20 cellular contexts compared by ENCODE assay signal in the genomic region with DNA sequence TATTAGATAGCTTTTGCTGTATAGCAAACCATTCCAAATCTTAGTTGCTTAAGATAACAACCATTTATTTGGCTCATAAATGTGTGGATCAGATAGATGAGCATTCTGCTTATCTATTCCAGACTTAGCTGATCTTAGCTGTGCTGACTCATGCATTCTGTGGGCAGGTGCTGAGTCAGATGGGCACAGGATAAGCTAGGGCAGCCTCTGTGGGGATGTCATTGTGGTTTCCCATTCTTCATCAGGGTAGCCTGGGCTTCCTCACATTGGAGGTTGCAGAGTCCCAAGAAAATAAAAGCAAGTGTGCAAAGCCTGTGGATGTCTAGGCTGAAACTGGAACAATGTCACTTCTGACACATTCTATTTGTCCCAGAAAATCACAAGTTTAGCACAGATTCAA.
DNase-seq lines count a peak whose midpoint lies in the region; ATAC-seq and TF ChIP-seq lines count a peak whose summit lies in the region.
"Had no signal": no experiment of that assay in that cellular context is flagged by ENCODE, and none has a peak within 500 bp of the region (broad histone marks: within the 10 kb centered on the region; RNA-seq: fewer than 3 reads in every experiment).

No MANE protein-coding gene starts in this region.

- peak; percentile 96 for ATAC-seq in foreskin keratinocyte
- ATAC-seq: PC-3, psoas muscle had no signal

- H3K4me1 ChIP-seq in foreskin keratinocyte: no peaks in the 10 kb centered on the region
- no peaks in the 10 kb centered on the region for H3K4me1 ChIP-seq in ascending aorta
- H3K4me1 ChIP-seq: breast epithelium, left ventricle myocardium inferior, psoas muscle had no signal

- DNase-seq in activated CD4-positive, alpha-beta T cell treated with anti-CD3 and anti-CD28 coated beads for 48 hours: peak; percentile 2
- no peak for DNase-seq in activated CD4-positive, alpha-beta T cell treated with anti-CD3 and anti-CD28 coated beads for 4 hours
- DNase-seq in RKO (ENCODE audit: low spot score) (peak; percentile 13), foreskin keratinocyte (peak; percentile 42 to 64), stromal cell of bone marrow (ENCODE audit: low read depth) (peak; percentile 3), SW 1271 (lab: John Stamatoyannopoulos, UW) (no peak), ascending aorta (ENCODE audit: low spot score in 2 of 2) (no peak)
- DNase-seq in activated naive CD4-positive, alpha-beta T cell (lab: John Stamatoyannopoulos, UW): no peak
- DNase-seq: activated CD4-positive, CD25-positive, alpha-beta regulatory T cell; activated naive CD8-positive, alpha-beta T cell treated with anti-CD3 and anti-CD28 coated beads, Interleukin-2, amount 10 ng/mL, durations not matched to agents 7 days and 5 days; EL; KG1; left ventricle myocardium inferior; NCI-H1417; NCI-H748 treated with DMSO at 0.1 percent for 48 hours; PC-3; psoas muscle; stimulated activated CD8-positive, alpha-beta memory T cell treated with anti-CD3 and anti-CD28 coated beads, Interleukin-4, amount 100 ng/mL, for 48 hours; substantia nigra had no signal

- H3K27me3 ChIP-seq in foreskin keratinocyte: no peaks in the 10 kb centered on the region
- no peaks in the 10 kb centered on the region for H3K27me3 ChIP-seq in ascending aorta
- H3K27me3 ChIP-seq: breast epithelium had no signal

- intact Hi-C loops in ascending aorta (cut with DNase I): no loop called here

- no peak overlapping the region for H3K4me3 ChIP-seq in ascending aorta
- H3K4me3 ChIP-seq: breast epithelium, left ventricle myocardium inferior, psoas muscle had no signal

- no peaks in the 10 kb centered on the region for H3K36me3 ChIP-seq in ascending aorta
- H3K36me3 ChIP-seq: breast epithelium, left ventricle myocardium inferior had no signal

- H3K27ac ChIP-seq in foreskin keratinocyte (no peak overlapping the region), ascending aorta (no peak overlapping the region)
- H3K27ac ChIP-seq: breast epithelium, left ventricle myocardium inferior, psoas muscle had no signal

- H3K9me3 ChIP-seq in ascending aorta: no peaks in the 10 kb centered on the region
- H3K9me3 ChIP-seq: breast epithelium, psoas muscle had no signal

- TF ChIP-seq CTCF in foreskin keratinocyte (conservative IDR thresholded peaks at IDR 0.05) (no peak), ascending aorta (IDR thresholded peaks at IDR 0.05) (no peak)

Comparison
In these comparisons a context has a peak if more than half of its experiments do, and no peak if none do; other contexts are left out.
1. DNase-seq: peak in activated CD4-positive, alpha-beta T cell treated with anti-CD3 and anti-CD28 coated beads for 48 hours (single experiment), RKO (single experiment), foreskin keratinocyte (2 of 2) and stromal cell of bone marrow (single experiment); none in activated CD4-positive, alpha-beta T cell treated with anti-CD3 and anti-CD28 coated beads for 4 hours (0 of 2), SW 1271 (0 of 2), ascending aorta (0 of 2) and activated naive CD4-positive, alpha-beta T cell (0 of 4).